8 cellular contexts compared by ENCODE assay signal in the genomic region with DNA sequence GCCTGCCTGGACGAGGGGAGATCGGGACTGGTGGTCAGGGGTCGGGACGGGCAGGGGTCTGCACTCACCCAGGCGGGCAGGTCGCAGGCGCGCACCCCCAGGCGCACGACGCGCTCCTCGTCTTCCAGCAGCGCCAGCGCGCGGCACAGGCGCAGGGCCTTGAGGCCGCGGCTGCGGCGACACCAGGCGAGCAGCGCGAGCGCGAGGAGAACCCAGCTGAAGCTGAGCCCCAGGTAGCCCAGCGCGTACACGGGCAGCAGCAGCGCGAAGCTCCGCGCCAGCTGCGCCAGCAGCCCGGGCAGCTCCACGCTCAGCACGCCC. TPM values are rescaled to one million over a fixed set of nuclear protein-coding genes. Genes with fewer than 3 reads are reported as not detected.
DNase-seq lines count a peak whose midpoint lies in the region; ATAC-seq and TF ChIP-seq lines count a peak whose summit lies in the region.

No MANE protein-coding gene starts in this region.

- peak overlapping the region in 2 of 5 experiments; percentile 28 to 33 for H3K27ac Mint-ChIP-seq in brain

- H3K4me1 ChIP-seq in SJCRH30 (peaks cover 11% of the 10 kb centered on the region), skeletal muscle tissue (ENCODE audit: control insufficient read depth in 3 of 3, insufficient read depth in 3 of 3, low read length in 3 of 3) (peaks cover 14 to 27% (median 14%) of the 10 kb centered on the region in 3 donors)

- peak overlapping the region; percentile 91 to 99 (median 91) for H3K9ac ChIP-seq in skeletal muscle tissue (ENCODE audit: low read depth in 1 of 3, low read length in 3 of 3)

- H3K9me3 ChIP-seq in SJCRH30 (replicated peaks) (no peaks in the 10 kb centered on the region), skeletal muscle tissue (ENCODE audit: control insufficient read depth in 3 of 3, low read length in 3 of 3) (no peaks in the 10 kb centered on the region)

- H3K4me1 Mint-ChIP-seq in brain = peaks cover 30% of the 10 kb centered on the region

- H3K27me3 ChIP-seq in SJCRH30 (no peaks in the 10 kb centered on the region), skeletal muscle tissue (ENCODE audit: control insufficient read depth in 3 of 3, insufficient read depth in 3 of 3, low read length in 3 of 3) (no peaks in the 10 kb centered on the region)

- peak; percentile 64 for DNase-seq in ELF-1 (ENCODE audit: low read depth, low spot score)
- peak; percentile 81 to 82 for DNase-seq in SJCRH30
- DNase-seq in iPS-NIHi7 (ENCODE audit: extremely low spot score) = peak; percentile 45
- DNase-seq in OCI-M2 (lab: John Stamatoyannopoulos, UW; ENCODE audit: unreplicated experiment) = no peak

- H3K36me3 ChIP-seq in SJCRH30 (no peaks in the 10 kb centered on the region), skeletal muscle tissue (ENCODE audit: control insufficient read depth in 3 of 3, insufficient read depth in 3 of 3, low read length in 3 of 3) (no peaks in the 10 kb centered on the region)

- TF ChIP-seq CTCF in brain (conservative IDR thresholded peaks at IDR 0.05) = no peak

- H3K27ac ChIP-seq in SJCRH30 (peak overlapping the region; percentile 42; the same call in 1 of the 2 replicates), skeletal muscle tissue (ENCODE audit: low read depth, low read length) (peak overlapping the region; percentile 95)

- peaks cover 5% of the 10 kb centered on the region for H3K36me3 Mint-ChIP-seq in brain

- peaks cover 13% of the 10 kb centered on the region for H3K27me3 Mint-ChIP-seq in brain

- H3K9me3 Mint-ChIP-seq in brain = peaks cover 0 to 3% (median 0%) of the 10 kb centered on the region in 5 experiments

- H3K4me3 ChIP-seq in SJCRH30 (peak overlapping the region; percentile 79), skeletal muscle tissue (ENCODE audit: low read length in 3 of 3) (peak overlapping the region; percentile 78 to 94 (median 84))

- peak overlapping the region; percentile 76 to 92 (median 88) for H3K4me3 Mint-ChIP-seq in brain

- ATAC-seq in GM21360 (IDR thresholded peaks at IDR 0.05; ENCODE audit: unreplicated experiment) (peak; percentile 49), HG03571 (IDR thresholded peaks at IDR 0.05; ENCODE audit: unreplicated experiment) (peak; percentile 53)

RNA-seq across cellular contexts. Expression of gene ESYT2, which starts 0.3 kb away (rescaled TPM):
- 52.6 and 55.2 TPM in 2 replicates for total RNA-seq in SJCRH30 (2014; rRNA removed; shearing (Covaris generic))
- polyA plus RNA-seq in brain (ENCODE audit: insufficient read depth, low read depth, low replicate concordance) = 32.1 TPM
- total RNA-seq in skeletal muscle tissue = 38.1 TPM

RNA-seq across cellular contexts. Expression of gene DYNC2I1, which starts 27.4 kb away (rescaled TPM):
- total RNA-seq in SJCRH30 (2014; rRNA removed; shearing (Covaris generic)) = 4.4 and 5.4 TPM in 2 replicates
- 4.6 TPM for polyA plus RNA-seq in brain (ENCODE audit: insufficient read depth, low read depth, low replicate concordance)
- total RNA-seq in skeletal muscle tissue = 5.7 TPM
